Comparison of ENCODE assay signal across 15 cellular contexts in genomic region chr4:41471672-41472071, GRCh38.
A peak's percentile ranks its signal among the peaks of the same experiment; 100 is the strongest.
DNase-seq lines count a peak whose midpoint lies in the region; ATAC-seq lines count a peak whose summit lies in the region.
"Had no signal": no experiment of that assay in that cellular context is flagged by ENCODE, and none has a peak within 500 bp of the region (broad histone marks: within the 10 kb centered on the region; RNA-seq: fewer than 3 reads in every experiment).

No MANE protein-coding gene starts in this region.

- peak; percentile 63 for ATAC-seq in esophagus mucosa
- ATAC-seq in activated naive CD8-positive, alpha-beta T cell treated with anti-CD3 and anti-CD28 coated beads, Interleukin-2, amount 50 U/mL, for 24 hours = no peak
- no peak for ATAC-seq in GM21786 (IDR thresholded peaks at IDR 0.05; ENCODE audit: unreplicated experiment)

- DNase-seq in Daoy (ENCODE audit: low read depth) = peak; percentile 15
- peak; percentile 47 for DNase-seq in NCI-H446 treated with DMSO at 0.1 percent for 48 hours (lab: John Stamatoyannopoulos, UW)
- no peak for DNase-seq in activated naive CD8-positive, alpha-beta T cell treated with anti-CD3 and anti-CD28 coated beads, Interleukin-2, amount 50 U/mL, for 24 hours
- no peak for DNase-seq in activated gamma-delta T cell treated with Interleukin-2 at 50 U/mL for 16 hours
- DNase-seq in D341Med (ENCODE audit: low spot score) = no peak
- DNase-seq: CD4-positive, CD25-positive, alpha-beta regulatory T cell; HCEC 1CT; KBM-7; NCI-H1436; NCI-H2081 treated with DMSO at 0.1 percent for 48 hours; NCI-H524; SHP77 had no signal

- peaks cover 8 to 59% (median 37%) of the 10 kb centered on the region in 3 donors for H3K4me1 ChIP-seq in skeletal muscle tissue (ENCODE audit: control insufficient read depth in 3 of 3, insufficient read depth in 3 of 3, low read length in 3 of 3)

- peak overlapping the region; percentile 60 for H3K27ac ChIP-seq in skeletal muscle tissue (ENCODE audit: low read depth, low read length)

- H3K27me3 ChIP-seq in skeletal muscle tissue (ENCODE audit: control insufficient read depth in 3 of 3, insufficient read depth in 3 of 3, low read length in 3 of 3) = no peaks in the 10 kb centered on the region

- no peak overlapping the region for H3K4me3 Mint-ChIP-seq in activated naive CD8-positive, alpha-beta T cell treated with anti-CD3 and anti-CD28 coated beads, Interleukin-2, amount 50 U/mL, for 24 hours
- H3K4me3 Mint-ChIP-seq: CD4-positive, CD25-positive, alpha-beta regulatory T cell had no signal

- no peaks in the 10 kb centered on the region for H3K4me1 Mint-ChIP-seq in activated naive CD8-positive, alpha-beta T cell treated with anti-CD3 and anti-CD28 coated beads, Interleukin-2, amount 50 U/mL, for 24 hours
- H3K4me1 Mint-ChIP-seq: CD4-positive, CD25-positive, alpha-beta regulatory T cell had no signal

- H3K36me3 Mint-ChIP-seq in activated naive CD8-positive, alpha-beta T cell treated with anti-CD3 and anti-CD28 coated beads, Interleukin-2, amount 50 U/mL, for 24 hours (ENCODE audit: low read depth) = no peaks in the 10 kb centered on the region
- H3K36me3 Mint-ChIP-seq: CD4-positive, CD25-positive, alpha-beta regulatory T cell had no signal

- no peak overlapping the region for H3K27ac Mint-ChIP-seq in activated naive CD8-positive, alpha-beta T cell treated with anti-CD3 and anti-CD28 coated beads, Interleukin-2, amount 50 U/mL, for 24 hours

- H3K36me3 ChIP-seq in skeletal muscle tissue (ENCODE audit: control insufficient read depth in 3 of 3, insufficient read depth in 3 of 3, low read length in 3 of 3) = no peaks in the 10 kb centered on the region

- H3K4me3 ChIP-seq in skeletal muscle tissue (ENCODE audit: low read length in 3 of 3) = peak overlapping the region; percentile 34 to 49 (median 48)

- H3K9ac ChIP-seq in skeletal muscle tissue (ENCODE audit: low read depth in 1 of 3, low read length in 3 of 3) = peak overlapping the region; percentile 51 to 66 (median 57)

- H3K9me3 Mint-ChIP-seq in activated naive CD8-positive, alpha-beta T cell treated with anti-CD3 and anti-CD28 coated beads, Interleukin-2, amount 50 U/mL, for 24 hours = no peaks in the 10 kb centered on the region

- H3K9me3 ChIP-seq in skeletal muscle tissue (ENCODE audit: control insufficient read depth in 3 of 3, low read length in 3 of 3) = no peaks in the 10 kb centered on the region

- H3K27me3 Mint-ChIP-seq in activated naive CD8-positive, alpha-beta T cell treated with anti-CD3 and anti-CD28 coated beads, Interleukin-2, amount 50 U/mL, for 24 hours = peaks cover 7% of the 10 kb centered on the region
- H3K27me3 Mint-ChIP-seq: CD4-positive, CD25-positive, alpha-beta regulatory T cell had no signal

Comparison
In these comparisons a context has a peak if more than half of its experiments do, and no peak if none do; other contexts are left out.
1. DNase-seq: peak in Daoy (single experiment) and NCI-H446 treated with DMSO at 0.1 percent for 48 hours (single experiment); none in activated naive CD8-positive, alpha-beta T cell treated with anti-CD3 and anti-CD28 coated beads, Interleukin-2, amount 50 U/mL, for 24 hours (single experiment), activated gamma-delta T cell treated with Interleukin-2 at 50 U/mL for 16 hours (single experiment) and D341Med (single experiment).